In genomic region chr16:30357085-30357714, GRCh38 we compare ENCODE assay signal across 1 cellular context.
TF ChIP-seq lines count a peak whose summit lies in the region.

No MANE protein-coding gene starts in this region.

TF ChIP-seq in HEK293, 187 proteins besides CTCF, POLR2A, EP300 and RAD21 (continued from another document):
- TF ChIP-seq, protein P1, sequence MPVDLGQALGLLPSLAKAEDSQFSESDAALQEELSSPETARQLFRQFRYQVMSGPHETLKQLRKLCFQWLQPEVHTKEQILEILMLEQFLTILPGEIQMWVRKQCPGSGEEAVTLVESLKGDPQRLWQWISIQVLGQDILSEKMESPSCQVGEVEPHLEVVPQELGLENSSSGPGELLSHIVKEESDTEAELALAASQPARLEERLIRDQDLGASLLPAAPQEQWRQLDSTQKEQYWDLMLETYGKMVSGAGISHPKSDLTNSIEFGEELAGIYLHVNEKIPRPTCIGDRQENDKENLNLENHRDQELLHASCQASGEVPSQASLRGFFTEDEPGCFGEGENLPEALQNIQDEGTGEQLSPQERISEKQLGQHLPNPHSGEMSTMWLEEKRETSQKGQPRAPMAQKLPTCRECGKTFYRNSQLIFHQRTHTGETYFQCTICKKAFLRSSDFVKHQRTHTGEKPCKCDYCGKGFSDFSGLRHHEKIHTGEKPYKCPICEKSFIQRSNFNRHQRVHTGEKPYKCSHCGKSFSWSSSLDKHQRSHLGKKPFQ (tag by site-specific recombination; IDR thresholded peaks at IDR 0.05): no peak
- TF ChIP-seq ZNF280C (tag by site-specific recombination; IDR thresholded peaks at IDR 0.05): no peak
- TF ChIP-seq HOXA7 (CRISPR knock-in tag; IDR thresholded peaks at IDR 0.05; ENCODE audit: borderline replicate concordance): no peak
- no peak for TF ChIP-seq ZNF488 (tag by site-specific recombination; IDR thresholded peaks at IDR 0.05)
- peak; percentile 16 for TF ChIP-seq ZNF654 (tag by site-specific recombination; IDR thresholded peaks at IDR 0.05; ENCODE audit: low read depth)
- TF ChIP-seq ZNF701 (tag by site-specific recombination; IDR thresholded peaks at IDR 0.05): no peak
- TF ChIP-seq ZNF544 (tag by site-specific recombination; IDR thresholded peaks at IDR 0.05): no peak
- no peak for TF ChIP-seq ZNF621 (tag by site-specific recombination; IDR thresholded peaks at IDR 0.05)
- TF ChIP-seq, protein P2, sequence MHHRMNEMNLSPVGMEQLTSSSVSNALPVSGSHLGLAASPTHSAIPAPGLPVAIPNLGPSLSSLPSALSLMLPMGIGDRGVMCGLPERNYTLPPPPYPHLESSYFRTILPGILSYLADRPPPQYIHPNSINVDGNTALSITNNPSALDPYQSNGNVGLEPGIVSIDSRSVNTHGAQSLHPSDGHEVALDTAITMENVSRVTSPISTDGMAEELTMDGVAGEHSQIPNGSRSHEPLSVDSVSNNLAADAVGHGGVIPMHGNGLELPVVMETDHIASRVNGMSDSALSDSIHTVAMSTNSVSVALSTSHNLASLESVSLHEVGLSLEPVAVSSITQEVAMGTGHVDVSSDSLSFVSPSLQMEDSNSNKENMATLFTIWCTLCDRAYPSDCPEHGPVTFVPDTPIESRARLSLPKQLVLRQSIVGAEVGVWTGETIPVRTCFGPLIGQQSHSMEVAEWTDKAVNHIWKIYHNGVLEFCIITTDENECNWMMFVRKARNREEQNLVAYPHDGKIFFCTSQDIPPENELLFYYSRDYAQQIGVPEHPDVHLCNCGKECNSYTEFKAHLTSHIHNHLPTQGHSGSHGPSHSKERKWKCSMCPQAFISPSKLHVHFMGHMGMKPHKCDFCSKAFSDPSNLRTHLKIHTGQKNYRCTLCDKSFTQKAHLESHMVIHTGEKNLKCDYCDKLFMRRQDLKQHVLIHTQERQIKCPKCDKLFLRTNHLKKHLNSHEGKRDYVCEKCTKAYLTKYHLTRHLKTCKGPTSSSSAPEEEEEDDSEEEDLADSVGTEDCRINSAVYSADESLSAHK (tag by site-specific recombination; IDR thresholded peaks at IDR 0.05): peak; percentile 36; the same call in 1 of the 2 replicates
- no peak for TF ChIP-seq ZSCAN16 (tag by site-specific recombination; IDR thresholded peaks at IDR 0.05)
- no peak for TF ChIP-seq ZBTB17 (tag by site-specific recombination; IDR thresholded peaks at IDR 0.05)
- TF ChIP-seq ZNF521 (tag by site-specific recombination; IDR thresholded peaks at IDR 0.05): no peak
- TF ChIP-seq ZBTB21 (tag by site-specific recombination; IDR thresholded peaks at IDR 0.05): no peak
- no peak for TF ChIP-seq ZNF510 (tag by site-specific recombination; IDR thresholded peaks at IDR 0.05; ENCODE audit: insufficient replicate concordance)
- TF ChIP-seq HIC1 (tag by site-specific recombination; IDR thresholded peaks at IDR 0.05): no peak
